1 cellular context compared by ENCODE assay signal in the genomic region with DNA sequence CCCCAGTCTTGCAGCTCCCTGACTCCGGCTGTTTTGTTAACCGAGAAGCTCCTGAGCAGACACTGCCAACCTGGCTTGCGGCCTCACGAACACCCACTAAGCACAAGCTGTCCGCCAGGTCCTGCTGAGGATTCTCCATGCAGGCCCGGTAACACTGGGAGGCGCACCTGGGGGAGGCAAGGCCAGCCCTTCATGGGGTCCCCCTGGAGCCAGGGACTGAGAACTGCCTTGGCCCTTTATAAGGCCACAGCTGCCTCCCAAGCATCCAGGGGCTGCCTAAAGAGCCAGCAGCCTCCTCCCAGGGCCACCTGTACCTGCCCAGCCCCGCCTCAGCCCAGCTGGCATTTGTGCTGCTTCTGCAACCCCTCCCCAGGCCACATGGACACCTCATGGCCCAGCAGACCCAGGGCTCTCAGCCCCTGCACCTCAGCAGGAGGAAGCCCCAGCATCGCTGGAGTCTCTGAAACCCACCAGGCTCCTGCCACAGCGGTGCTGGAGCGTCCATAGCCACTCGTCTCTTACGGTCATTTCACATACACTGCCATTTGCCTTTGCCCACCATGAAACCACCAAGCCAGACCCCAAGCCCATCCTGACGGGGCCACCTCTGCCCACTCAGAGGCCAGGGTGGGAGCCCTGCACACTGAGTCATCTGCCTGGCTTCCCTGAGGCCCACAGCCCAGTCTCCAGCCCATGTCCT.
TF ChIP-seq lines count a peak whose summit lies in the region.

No MANE protein-coding gene starts in this region.

TF ChIP-seq in WTC11, 78 proteins besides CTCF, POLR2A, EP300 and RAD21 (continued from another document):
- TF ChIP-seq, protein P1, sequence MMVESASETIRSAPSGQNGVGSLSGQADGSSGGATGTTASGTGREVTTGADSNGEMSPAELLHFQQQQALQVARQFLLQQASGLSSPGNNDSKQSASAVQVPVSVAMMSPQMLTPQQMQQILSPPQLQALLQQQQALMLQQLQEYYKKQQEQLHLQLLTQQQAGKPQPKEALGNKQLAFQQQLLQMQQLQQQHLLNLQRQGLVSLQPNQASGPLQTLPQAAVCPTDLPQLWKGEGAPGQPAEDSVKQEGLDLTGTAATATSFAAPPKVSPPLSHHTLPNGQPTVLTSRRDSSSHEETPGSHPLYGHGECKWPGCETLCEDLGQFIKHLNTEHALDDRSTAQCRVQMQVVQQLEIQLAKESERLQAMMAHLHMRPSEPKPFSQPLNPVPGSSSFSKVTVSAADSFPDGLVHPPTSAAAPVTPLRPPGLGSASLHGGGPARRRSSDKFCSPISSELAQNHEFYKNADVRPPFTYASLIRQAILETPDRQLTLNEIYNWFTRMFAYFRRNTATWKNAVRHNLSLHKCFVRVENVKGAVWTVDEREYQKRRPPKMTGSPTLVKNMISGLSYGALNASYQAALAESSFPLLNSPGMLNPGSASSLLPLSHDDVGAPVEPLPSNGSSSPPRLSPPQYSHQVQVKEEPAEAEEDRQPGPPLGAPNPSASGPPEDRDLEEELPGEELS (CRISPR knock-in tag; IDR thresholded peaks at IDR 0.05): no peak
- TF ChIP-seq GRHL2 (CRISPR knock-in tag; IDR thresholded peaks at IDR 0.05; ENCODE audit: insufficient replicate concordance, severe bottlenecking): no peak
- TF ChIP-seq ZNF317 (CRISPR knock-in tag; IDR thresholded peaks at IDR 0.05; ENCODE audit: borderline replicate concordance, low read depth): no peak
- no peak for TF ChIP-seq CREM (CRISPR knock-in tag; IDR thresholded peaks at IDR 0.05)
- TF ChIP-seq ZNF671 (CRISPR knock-in tag; IDR thresholded peaks at IDR 0.05): no peak
- TF ChIP-seq MXD4 (CRISPR knock-in tag; IDR thresholded peaks at IDR 0.05; ENCODE audit: borderline replicate concordance): no peak
- no peak for TF ChIP-seq RELA (CRISPR knock-in tag; IDR thresholded peaks at IDR 0.05; ENCODE audit: borderline replicate concordance)
- no peak for TF ChIP-seq IRF2 (CRISPR knock-in tag; IDR thresholded peaks at IDR 0.05; ENCODE audit: borderline replicate concordance, low read depth)
- TF ChIP-seq, protein P2, sequence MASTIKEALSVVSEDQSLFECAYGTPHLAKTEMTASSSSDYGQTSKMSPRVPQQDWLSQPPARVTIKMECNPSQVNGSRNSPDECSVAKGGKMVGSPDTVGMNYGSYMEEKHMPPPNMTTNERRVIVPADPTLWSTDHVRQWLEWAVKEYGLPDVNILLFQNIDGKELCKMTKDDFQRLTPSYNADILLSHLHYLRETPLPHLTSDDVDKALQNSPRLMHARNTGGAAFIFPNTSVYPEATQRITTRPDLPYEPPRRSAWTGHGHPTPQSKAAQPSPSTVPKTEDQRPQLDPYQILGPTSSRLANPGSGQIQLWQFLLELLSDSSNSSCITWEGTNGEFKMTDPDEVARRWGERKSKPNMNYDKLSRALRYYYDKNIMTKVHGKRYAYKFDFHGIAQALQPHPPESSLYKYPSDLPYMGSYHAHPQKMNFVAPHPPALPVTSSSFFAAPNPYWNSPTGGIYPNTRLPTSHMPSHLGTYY (CRISPR knock-in tag; IDR thresholded peaks at IDR 0.05): no peak
- no peak for TF ChIP-seq NFYB (CRISPR knock-in tag; conservative IDR thresholded peaks at IDR 0.05; ENCODE audit: low read depth)
- TF ChIP-seq, protein P3, sequence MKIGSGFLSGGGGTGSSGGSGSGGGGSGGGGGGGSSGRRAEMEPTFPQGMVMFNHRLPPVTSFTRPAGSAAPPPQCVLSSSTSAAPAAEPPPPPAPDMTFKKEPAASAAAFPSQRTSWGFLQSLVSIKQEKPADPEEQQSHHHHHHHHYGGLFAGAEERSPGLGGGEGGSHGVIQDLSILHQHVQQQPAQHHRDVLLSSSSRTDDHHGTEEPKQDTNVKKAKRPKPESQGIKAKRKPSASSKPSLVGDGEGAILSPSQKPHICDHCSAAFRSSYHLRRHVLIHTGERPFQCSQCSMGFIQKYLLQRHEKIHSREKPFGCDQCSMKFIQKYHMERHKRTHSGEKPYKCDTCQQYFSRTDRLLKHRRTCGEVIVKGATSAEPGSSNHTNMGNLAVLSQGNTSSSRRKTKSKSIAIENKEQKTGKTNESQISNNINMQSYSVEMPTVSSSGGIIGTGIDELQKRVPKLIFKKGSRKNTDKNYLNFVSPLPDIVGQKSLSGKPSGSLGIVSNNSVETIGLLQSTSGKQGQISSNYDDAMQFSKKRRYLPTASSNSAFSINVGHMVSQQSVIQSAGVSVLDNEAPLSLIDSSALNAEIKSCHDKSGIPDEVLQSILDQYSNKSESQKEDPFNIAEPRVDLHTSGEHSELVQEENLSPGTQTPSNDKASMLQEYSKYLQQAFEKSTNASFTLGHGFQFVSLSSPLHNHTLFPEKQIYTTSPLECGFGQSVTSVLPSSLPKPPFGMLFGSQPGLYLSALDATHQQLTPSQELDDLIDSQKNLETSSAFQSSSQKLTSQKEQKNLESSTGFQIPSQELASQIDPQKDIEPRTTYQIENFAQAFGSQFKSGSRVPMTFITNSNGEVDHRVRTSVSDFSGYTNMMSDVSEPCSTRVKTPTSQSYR (CRISPR knock-in tag; IDR thresholded peaks at IDR 0.05): no peak
- TF ChIP-seq ZNF396 (CRISPR knock-in tag; IDR thresholded peaks at IDR 0.05; ENCODE audit: borderline replicate concordance): no peak
- TF ChIP-seq CBFB (CRISPR knock-in tag; IDR thresholded peaks at IDR 0.05; ENCODE audit: low read depth): no peak
